15 cellular contexts compared by ENCODE assay signal in the genomic region with DNA sequence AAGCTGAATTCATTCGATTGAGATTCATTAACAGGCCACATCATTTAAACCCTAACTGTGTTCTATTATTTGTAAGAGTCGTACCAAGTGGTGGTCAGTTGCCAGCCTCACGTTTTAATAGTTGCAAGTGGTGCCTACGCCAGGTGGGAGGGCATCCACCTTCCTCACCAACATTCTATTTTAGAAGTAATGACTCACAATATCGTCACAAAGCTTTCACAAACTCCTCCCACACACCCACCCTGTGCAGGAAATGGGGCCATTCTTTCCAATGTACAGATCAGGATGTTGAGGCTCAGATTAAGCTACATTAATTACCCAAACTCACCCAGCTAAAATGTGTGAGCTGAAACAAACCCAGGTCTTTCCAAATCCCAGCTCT.
A peak's percentile ranks its signal among the peaks of the same experiment; 100 is the strongest.
DNase-seq lines count a peak whose midpoint lies in the region; ATAC-seq and TF ChIP-seq lines count a peak whose summit lies in the region.
"Had no signal": no experiment of that assay in that cellular context is flagged by ENCODE, and none has a peak within 500 bp of the region (broad histone marks: within the 10 kb centered on the region; RNA-seq: fewer than 3 reads in every experiment).

No MANE protein-coding gene starts in this region.

- H3K4me3 Mint-ChIP-seq in activated T-cell treated with anti-CD3 and anti-CD28 coated beads, Interleukin-2, amount 50 U/mL, for 4 hours: no peak overlapping the region
- H3K4me3 Mint-ChIP-seq: endodermal cell had no signal

- peaks cover 16% of the 10 kb centered on the region for H3K36me3 Mint-ChIP-seq in activated T-cell treated with anti-CD3 and anti-CD28 coated beads, Interleukin-2, amount 50 U/mL, for 4 hours (ENCODE audit: insufficient read depth)

- CTCF ChIA-PET in PC-9 (lab: Charles Lee): no interaction called here

- ATAC-seq in right cardiac atrium: peak in 1 of 2 donors; percentile 75
- no peak for ATAC-seq in left ventricle myocardium superior
- ATAC-seq in activated T-cell treated with anti-CD3 and anti-CD28 coated beads, Interleukin-2, amount 50 U/mL, for 4 hours: peak; percentile 79 to 87
- no peak for ATAC-seq in GM21825 (IDR thresholded peaks at IDR 0.05; ENCODE audit: unreplicated experiment)
- no peak for ATAC-seq in HG02610 (IDR thresholded peaks at IDR 0.05; ENCODE audit: unreplicated experiment)

- H3K9me3 Mint-ChIP-seq in activated T-cell treated with anti-CD3 and anti-CD28 coated beads, Interleukin-2, amount 50 U/mL, for 4 hours: no peaks in the 10 kb centered on the region
- H3K9me3 Mint-ChIP-seq: endodermal cell had no signal

- H3K27me3 ChIP-seq in right cardiac atrium (ENCODE audit: control insufficient read depth, insufficient read depth) (no peaks in the 10 kb centered on the region), PC-9 (ENCODE audit: insufficient read depth, low read depth) (no peaks in the 10 kb centered on the region)
- H3K27me3 ChIP-seq: BLaER1 treated with 17β-estradiol and CSF1 and Interleukin-3, amounts not matched to agents 10 nM and 100 nM had no signal

- no peaks in the 10 kb centered on the region for H3K36me3 ChIP-seq in PC-9 (ENCODE audit: low read depth)

- POLR2A ChIA-PET in PC-9 (lab: Charles Lee; ENCODE audit: unreplicated experiment): no interaction called here

- no peaks in the 10 kb centered on the region for H3K79me2 ChIP-seq in PC-9 (ENCODE audit: low read depth)
- H3K79me2 ChIP-seq: parathyroid adenoma had no signal

- peaks cover 49% of the 10 kb centered on the region for H3K4me1 Mint-ChIP-seq in activated T-cell treated with anti-CD3 and anti-CD28 coated beads, Interleukin-2, amount 50 U/mL, for 4 hours (ENCODE audit: low read depth)

- no peak for TF ChIP-seq CTCF in PC-9 (conservative IDR thresholded peaks at IDR 0.05)

- no peaks in the 10 kb centered on the region for H3K27me3 Mint-ChIP-seq in activated T-cell treated with anti-CD3 and anti-CD28 coated beads, Interleukin-2, amount 50 U/mL, for 4 hours (ENCODE audit: low read depth)

- H3K4me1 ChIP-seq in right cardiac atrium (ENCODE audit: control insufficient read depth, insufficient read depth, low read length): peaks cover 4% of the 10 kb centered on the region
- no peaks in the 10 kb centered on the region for H3K4me1 ChIP-seq in PC-9 (replicated peaks; ENCODE audit: insufficient read depth)
- H3K4me1 ChIP-seq: parathyroid adenoma had no signal

- H3K9me3 ChIP-seq in right cardiac atrium (ENCODE audit: control insufficient read depth, low read length) (no peaks in the 10 kb centered on the region), PC-9 (ENCODE audit: insufficient read depth, low read depth) (no peaks in the 10 kb centered on the region)
- H3K9me3 ChIP-seq: BLaER1 treated with 17β-estradiol and CSF1 and Interleukin-3, amounts not matched to agents 10 nM and 100 nM had no signal

- no peaks in the 10 kb centered on the region for H3K9me2 ChIP-seq in PC-9 (ENCODE audit: insufficient read depth)

- no peak overlapping the region for H3K4me2 ChIP-seq in PC-9
- H3K4me2 ChIP-seq: BLaER1 treated with 17β-estradiol and CSF1 and Interleukin-3, amounts not matched to agents 10 nM and 100 nM had no signal

- no peak overlapping the region for H2AFZ ChIP-seq in PC-9
- H2AFZ ChIP-seq: parathyroid adenoma had no signal

- 64% methylated on average over 5 of the region's 5 CpGs for WGBS in right cardiac atrium

- H4K20me1 ChIP-seq in PC-9 (ENCODE audit: insufficient read depth): no peaks in the 10 kb centered on the region

- intact Hi-C loops in right cardiac atrium (cut with DNase I): loop anchor here in 1 of 4 donors (10.0 kb wide), 1 partner anchor 61 kb away; a partner anchor contains a TSS
- intact Hi-C loops in left ventricle myocardium superior (cut with micrococcal nuclease): no loop called here
- intact Hi-C loops in PC-9 (cut with micrococcal nuclease; ENCODE audit: unreplicated experiment): no loop called here

- H3K27ac ChIP-seq in right cardiac atrium (ENCODE audit: low read length) (peak overlapping the region; percentile 49), PC-9 (no peak overlapping the region)
- H3K27ac ChIP-seq: BLaER1 treated with 17β-estradiol and CSF1 and Interleukin-3, amounts not matched to agents 10 nM and 100 nM; parathyroid adenoma; VCaP had no signal

- no peak for DNase-seq in right cardiac atrium
- DNase-seq in left ventricle myocardium superior: no peak
- DNase-seq in activated T-cell treated with anti-CD3 and anti-CD28 coated beads, Interleukin-2, amount 50 U/mL, for 4 hours: peak; percentile 19
- peak; percentile 34 for DNase-seq in putamen (ENCODE audit: low spot score)
- DNase-seq in cerebellar cortex (ENCODE audit: low spot score): no peak
- no peak for DNase-seq in PC-9
- DNase-seq: endodermal cell, GF-D8, hippocampal formation, SHP77 had no signal

- no TSS peak for BruUV-seq in PC-9 (replicated peaks; lab: Mats Ljungman, UMichigan)

- H3F3A ChIP-seq in PC-9 (ENCODE audit: insufficient read depth, low read depth): no peaks in the 10 kb centered on the region

- no peak overlapping the region for H3K4me3 ChIP-seq in right cardiac atrium (ENCODE audit: low read length)
- H3K4me3 ChIP-seq in PC-9: no peak overlapping the region
- H3K4me3 ChIP-seq: BLaER1 treated with 17β-estradiol and CSF1 and Interleukin-3, amounts not matched to agents 10 nM and 100 nM had no signal

Comparison
In these comparisons a context has a peak if more than half of its experiments do, and no peak if none do; other contexts are left out.
1. ATAC-seq: peak in activated T-cell treated with anti-CD3 and anti-CD28 coated beads, Interleukin-2, amount 50 U/mL, for 4 hours (2 of 2); none in left ventricle myocardium superior (single experiment), GM21825 (single experiment) and HG02610 (single experiment).
2. DNase-seq: peak in activated T-cell treated with anti-CD3 and anti-CD28 coated beads, Interleukin-2, amount 50 U/mL, for 4 hours (single experiment) and putamen (single experiment); none in right cardiac atrium (0 of 3), left ventricle myocardium superior (single experiment), cerebellar cortex (single experiment) and PC-9 (0 of 2).